Comparison of ENCODE assay signal across 12 cellular contexts in the genomic region with DNA sequence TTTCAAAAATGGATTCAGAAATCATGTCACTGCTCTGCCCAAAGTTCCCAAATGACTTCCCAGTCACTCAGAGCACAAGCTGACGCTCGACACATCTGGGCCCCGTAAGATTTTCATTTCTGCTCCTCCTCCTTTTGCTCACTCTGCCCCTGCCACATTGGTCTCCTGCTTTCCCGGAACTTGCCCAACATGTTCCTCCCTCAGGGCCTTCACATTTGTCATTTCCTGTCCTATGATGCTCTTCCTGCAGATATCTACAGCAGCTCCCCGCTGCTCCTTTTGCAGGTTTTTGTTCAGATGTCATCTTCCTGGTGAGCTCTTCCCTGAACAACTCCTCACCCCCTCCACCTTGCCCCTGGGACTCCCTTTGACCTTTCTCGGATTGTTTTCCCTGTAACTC. TPM values are rescaled to one million over a fixed set of nuclear protein-coding genes. Genes with fewer than 3 reads are reported as not detected.
DNase-seq lines count a peak whose midpoint lies in the region; ATAC-seq, FAIRE-seq and TF ChIP-seq lines count a peak whose summit lies in the region.
"Had no signal": no experiment of that assay in that cellular context is flagged by ENCODE, and none has a peak within 500 bp of the region (broad histone marks: within the 10 kb centered on the region; RNA-seq: fewer than 3 reads in every experiment).

No MANE protein-coding gene starts in this region.

- TF ChIP-seq EP300 in HepG2 (IDR thresholded peaks at IDR 0.05; ENCODE audit: low read depth in 2 of 2, low read length in 2 of 2) (no peak), HepG2 (CRISPR knock-in tag; IDR thresholded peaks at IDR 0.05; ENCODE audit: borderline replicate concordance) (no peak), suprapubic skin (IDR thresholded peaks at IDR 0.05) (no peak)

- TF ChIP-seq POLR2A in HepG2 (IDR thresholded peaks at IDR 0.05; ENCODE audit: insufficient read depth in 1 of 2, low read depth in 2 of 2, low read length in 2 of 2) = no peak
- TF ChIP-seq POLR2A in suprapubic skin (IDR thresholded peaks at IDR 0.05) = no peak

- FAIRE-seq in HepG2 (lab: Jason Lieb, UNC) = no peak
- no peak for FAIRE-seq in bronchial epithelial cell (lab: Jason Lieb, UNC)
- FAIRE-seq: G401.6 had no signal

- H2AFZ ChIP-seq in HepG2 (ENCODE audit: low read length) = no peak overlapping the region

- H3K4me3 ChIP-seq in liver (ENCODE audit: low read depth in 1 of 3, low read length in 3 of 3) (no peak overlapping the region), HepG2 (replicated peaks in 1 of 3; ENCODE audit: insufficient read depth in 1 of 3, low read depth in 2 of 3, low read length in 3 of 3) (no peak overlapping the region), bronchial epithelial cell (ENCODE audit: low read depth, low read length) (no peak overlapping the region), lung (no peak overlapping the region), suprapubic skin (no peak overlapping the region)
- H3K4me3 ChIP-seq: esophagus muscularis mucosa had no signal

- no peaks in the 10 kb centered on the region for H3K9me3 Mint-ChIP-seq in chondrocyte (ENCODE audit: low read depth)
- H3K9me3 Mint-ChIP-seq in activated naive CD4-positive, alpha-beta T cell treated with anti-CD3 and anti-CD28 coated beads, Interleukin-2, amount 10 ng/mL, durations not matched to agents 7 days and 5 days = peaks cover 2% of the 10 kb centered on the region

- H3K9ac ChIP-seq in liver (ENCODE audit: low read depth in 1 of 2, low read length in 2 of 2) (no peak overlapping the region), HepG2 (ENCODE audit: insufficient read depth, low read depth, low read length) (no peak overlapping the region)

- no peaks in the 10 kb centered on the region for H3K4me1 ChIP-seq in liver (ENCODE audit: control insufficient read depth in 4 of 4, insufficient read depth in 4 of 4, low read length in 3 of 4)
- no peaks in the 10 kb centered on the region for H3K4me1 ChIP-seq in HepG2 (ENCODE audit: insufficient read depth, low read length)
- no peaks in the 10 kb centered on the region for H3K4me1 ChIP-seq in lung (ENCODE audit: control insufficient read depth in 2 of 2, insufficient read depth in 2 of 2, low read length in 2 of 2)
- no peaks in the 10 kb centered on the region for H3K4me1 ChIP-seq in suprapubic skin
- H3K4me1 ChIP-seq: esophagus muscularis mucosa had no signal

- H3K4me2 ChIP-seq in HepG2 (ENCODE audit: low read depth, low read length) = no peak overlapping the region

- no peaks in the 10 kb centered on the region for H3K36me3 Mint-ChIP-seq in chondrocyte (ENCODE audit: low read depth)
- H3K36me3 Mint-ChIP-seq in activated naive CD4-positive, alpha-beta T cell treated with anti-CD3 and anti-CD28 coated beads, Interleukin-2, amount 10 ng/mL, durations not matched to agents 7 days and 5 days = no peaks in the 10 kb centered on the region

- in situ Hi-C loops in HepG2 (cut with HindIII; ENCODE audit: extremely low pct_ligation_motif_present, low pct_unique_long_range_greater_than_20kb) = no loop called here

- no peak overlapping the region for H3K27ac Mint-ChIP-seq in chondrocyte (ENCODE audit: unreplicated experiment)
- H3K27ac Mint-ChIP-seq in activated naive CD4-positive, alpha-beta T cell treated with anti-CD3 and anti-CD28 coated beads, Interleukin-2, amount 10 ng/mL, durations not matched to agents 7 days and 5 days = no peak overlapping the region

- no peak overlapping the region for H3K4me3 Mint-ChIP-seq in chondrocyte (ENCODE audit: unreplicated experiment)
- no peak overlapping the region for H3K4me3 Mint-ChIP-seq in activated naive CD4-positive, alpha-beta T cell treated with anti-CD3 and anti-CD28 coated beads, Interleukin-2, amount 10 ng/mL, durations not matched to agents 7 days and 5 days

- no peaks in the 10 kb centered on the region for H3K27me3 Mint-ChIP-seq in chondrocyte (ENCODE audit: low read depth)
- no peaks in the 10 kb centered on the region for H3K27me3 Mint-ChIP-seq in activated naive CD4-positive, alpha-beta T cell treated with anti-CD3 and anti-CD28 coated beads, Interleukin-2, amount 10 ng/mL, durations not matched to agents 7 days and 5 days

- no peak for TF ChIP-seq CTCF in liver (IDR thresholded peaks at IDR 0.05; ENCODE audit: low read depth, low read length, missing input control)
- TF ChIP-seq CTCF in HepG2 (CRISPR knock-in tag; IDR thresholded peaks at IDR 0.05) = no peak
- no peak for TF ChIP-seq CTCF in bronchial epithelial cell (IDR thresholded peaks at IDR 0.05; ENCODE audit: insufficient read depth, low read length, severe bottlenecking)
- TF ChIP-seq CTCF in lung (IDR thresholded peaks at IDR 0.05; ENCODE audit: control extremely low read depth, extremely low read depth) = no peak
- no peak for TF ChIP-seq CTCF in chondrocyte (IDR thresholded peaks at IDR 0.05)
- TF ChIP-seq CTCF in suprapubic skin (IDR thresholded peaks at IDR 0.05) = no peak

- BruUV-seq in HepG2 (replicated peaks; lab: Mats Ljungman, UMichigan) = no TSS peak

- H3K79me2 ChIP-seq in HepG2 (ENCODE audit: insufficient read depth, low read length) = no peaks in the 10 kb centered on the region

- no peaks in the 10 kb centered on the region for H4K20me1 ChIP-seq in HepG2 (ENCODE audit: insufficient read depth, low read length)

- ATAC-seq in HepG2 = no peak
- ATAC-seq in lung (ENCODE audit: insufficient read depth, low FRiP score) = peak; percentile 41
- ATAC-seq in GM18909 (IDR thresholded peaks at IDR 0.05; ENCODE audit: poor library complexity, unreplicated experiment) = no peak

- CTCF ChIA-PET in HepG2 (lab: Yijun Ruan, JAX; ENCODE audit: low intra/inter-chr PET ratio, low total read pairs) = no interaction called here
- CTCF ChIA-PET in activated naive CD4-positive, alpha-beta T cell treated with anti-CD3 and anti-CD28 coated beads, Interleukin-2, amount 10 ng/mL, durations not matched to agents 7 days and 5 days (lab: Charles Lee) = interaction anchor here (1.8 kb wide), 1 partner anchor 184 kb away, joined by 4 read pairs; no protein-coding TSS in a partner anchor

- H3K9me3 ChIP-seq in liver (ENCODE audit: control insufficient read depth in 4 of 4, low read length in 3 of 4) = no peaks in the 10 kb centered on the region
- H3K9me3 ChIP-seq in HepG2 (ENCODE audit: low read length) = no peaks in the 10 kb centered on the region
- no peaks in the 10 kb centered on the region for H3K9me3 ChIP-seq in lung (ENCODE audit: control insufficient read depth in 2 of 2, insufficient read depth in 1 of 2, low read length in 1 of 2)
- H3K9me3 ChIP-seq in suprapubic skin = no peaks in the 10 kb centered on the region
- H3K9me3 ChIP-seq: esophagus muscularis mucosa had no signal

- H3K4me1 Mint-ChIP-seq in chondrocyte (ENCODE audit: low read depth) = peaks cover 21% of the 10 kb centered on the region
- H3K4me1 Mint-ChIP-seq in activated naive CD4-positive, alpha-beta T cell treated with anti-CD3 and anti-CD28 coated beads, Interleukin-2, amount 10 ng/mL, durations not matched to agents 7 days and 5 days = peaks cover 15% of the 10 kb centered on the region

- H3K27ac ChIP-seq in liver (ENCODE audit: low read depth in 1 of 2, low read length in 2 of 2) (peak overlapping the region in 1 of 2 donors; percentile 81), HepG2 (ENCODE audit: extremely low read length, insufficient read depth, low read length) (no peak overlapping the region), lung (ENCODE audit: low read depth in 1 of 2, low read length in 1 of 2) (peak overlapping the region in 1 of 2 donors; percentile 2), suprapubic skin (no peak overlapping the region)

- DNase-seq in HepG2 (ENCODE audit: low spot score) (no peak), bronchial epithelial cell (ENCODE audit: low read depth) (peak; percentile 72), lung (ENCODE audit: low spot score) (peak; percentile 53), chondrocyte (ENCODE audit: low spot score) (no peak), suprapubic skin (ENCODE audit: low spot score in 2 of 2) (no peak)
- no peak for DNase-seq in activated naive CD4-positive, alpha-beta T cell treated with anti-CD3 and anti-CD28 coated beads, Interleukin-2, amount 10 ng/mL, durations not matched to agents 7 days and 5 days
- DNase-seq: kidney glomerular epithelial cell, retina had no signal

- H3K36me3 ChIP-seq in liver (ENCODE audit: control insufficient read depth in 4 of 4, insufficient read depth in 3 of 4, low read depth in 1 of 4, low read length in 3 of 4) (no peaks in the 10 kb centered on the region), HepG2 (replicated peaks in 1 of 2; ENCODE audit: control insufficient read depth in 1 of 2, insufficient read depth in 2 of 2, low read length in 2 of 2) (no peaks in the 10 kb centered on the region), bronchial epithelial cell (ENCODE audit: control insufficient read depth, insufficient read depth, low read length) (no peaks in the 10 kb centered on the region), lung (ENCODE audit: control insufficient read depth in 2 of 2, insufficient read depth in 2 of 2, low read length in 2 of 2) (no peaks in the 10 kb centered on the region), suprapubic skin (no peaks in the 10 kb centered on the region)
- H3K36me3 ChIP-seq: esophagus muscularis mucosa had no signal

- H3K27me3 ChIP-seq in liver (ENCODE audit: control insufficient read depth in 4 of 4, insufficient read depth in 4 of 4, low read length in 3 of 4) (no peaks in the 10 kb centered on the region), HepG2 (ENCODE audit: control insufficient read depth in 1 of 2, insufficient read depth in 2 of 2, low read length in 2 of 2) (no peaks in the 10 kb centered on the region), bronchial epithelial cell (ENCODE audit: control insufficient read depth, insufficient read depth, low read length) (no peaks in the 10 kb centered on the region), lung (ENCODE audit: control insufficient read depth, insufficient read depth) (no peaks in the 10 kb centered on the region), suprapubic skin (no peaks in the 10 kb centered on the region)
- H3K27me3 ChIP-seq: esophagus muscularis mucosa had no signal

- TF ChIP-seq RAD21 in liver (IDR thresholded peaks at IDR 0.05) (no peak), HepG2 (CRISPR knock-in tag; IDR thresholded peaks at IDR 0.05) (no peak)

- POLR2A ChIA-PET in HepG2 (lab: Yijun Ruan, JAX) = no interaction called here

- WGBS in liver = 75% methylated on average over 6 of the region's 6 CpGs
- 48% methylated on average over 6 of the region's 6 CpGs for WGBS in HepG2 (ENCODE audit: low lambda C conversion rate)
- 41 to 72% methylated on average over 6 of the region's 6 CpGs for WGBS in lung, 2 donors
- 78% methylated on average over 6 of the region's 6 CpGs for WGBS in suprapubic skin

- intact Hi-C loops in HepG2 (cut with micrococcal nuclease; ENCODE audit: unreplicated experiment) = no loop called here

RNA-seq across cellular contexts. Expression of a gene that starts 58.5 kb away (rescaled TPM):
- total RNA-seq in liver = 10 to 100 TPM; 33.2 to 83.4 TPM
- polyA plus RNA-seq in liver = 10 to 100 TPM; 14.2 to 34.8 TPM
- 41.6 and 51.7 TPM in 2 replicates for total RNA-seq in HepG2 (2016; rRNA removed; fragmentation: Illumina TruSeq; extraction: Trizol)
- 9.0 and 9.3 TPM in 2 replicates for total RNA-seq in HepG2 (2016; cell fraction: cytosol; rRNA removed; fragmentation: Illumina TruSeq; extraction: Trizol; ENCODE audit: low read depth)
- 41.9 and 52.5 TPM in 2 replicates for total RNA-seq in HepG2 (2016; cell fraction: insoluble cytoplasmic fraction; rRNA removed; fragmentation: Illumina TruSeq; extraction: Trizol)
- 19.8 and 21.2 TPM in 2 replicates for total RNA-seq in HepG2 (2016; cell fraction: membrane; rRNA removed; fragmentation: Illumina TruSeq; extraction: Trizol)
- total RNA-seq in HepG2 (2016; cell fraction: nucleus; rRNA removed; fragmentation: Illumina TruSeq; extraction: Trizol) = 119 and 126 TPM in 2 replicates
- 38.2 and 49.1 TPM in 2 replicates for polyA plus RNA-seq in HepG2 (2011; rRNA removed)
- polyA plus RNA-seq in HepG2 (2011; cell fraction: cytosol; rRNA removed) = 11.5 and 17.3 TPM in 2 replicates
- 83.0 and 93.5 TPM in 2 replicates for polyA plus RNA-seq in HepG2 (2011; cell fraction: nucleus; rRNA removed)
- polyA plus RNA-seq in HepG2 (2012) = 40.9 and 57.2 TPM in 2 replicates
- 2.8 and 3.5 TPM in 2 replicates for polyA plus RNA-seq in HepG2 (2016; cell fraction: cytosol; fragmentation: Illumina TruSeq; extraction: Trizol; ENCODE audit: low read depth)
- polyA plus RNA-seq in HepG2 (2016; cell fraction: insoluble cytoplasmic fraction; fragmentation: Illumina TruSeq; extraction: Trizol; ENCODE audit: low read depth) = 38.7 and 40.0 TPM in 2 replicates
- 9.3 and 11.3 TPM in 2 replicates for polyA plus RNA-seq in HepG2 (2016; cell fraction: membrane; fragmentation: Illumina TruSeq; extraction: Trizol; ENCODE audit: low read depth)
- polyA plus RNA-seq in HepG2 (2016; cell fraction: nucleus; fragmentation: Illumina TruSeq; extraction: Trizol; ENCODE audit: insufficient read depth, low read depth) = 65.5 and 70.1 TPM in 2 replicates
- 35.4 and 52.1 TPM in 2 replicates for polyA minus RNA-seq in HepG2 (2011; rRNA and poly(A)+ RNA removed; ENCODE audit: low replicate concordance)
- 15.7 and 16.1 TPM in 2 replicates for polyA minus RNA-seq in HepG2 (2011; cell fraction: cytosol; rRNA and poly(A)+ RNA removed)
- 378 and 394 TPM in 2 replicates for polyA minus RNA-seq in HepG2 (2011; cell fraction: nucleus; rRNA and poly(A)+ RNA removed)
- 34.8 and 72.7 TPM in 2 replicates for total RNA-seq in bronchial epithelial cell
- total RNA-seq in lung = 100 to 1,000 TPM; 102 to 218 TPM
- 100 to 1,000 TPM in 1 of 2 donors, 10 to 100 TPM in 1; 39.3 to 127 TPM for polyA plus RNA-seq in lung
- 121 to 314 TPM (median 123 TPM) in 3 replicates for total RNA-seq in chondrocyte
- total RNA-seq in suprapubic skin = 100 to 1,000 TPM; 116 to 189 (median 145) TPM

Comparison
In these comparisons a context has a peak if more than half of its experiments do, and no peak if none do; other contexts are left out.
1. DNase-seq: peak in bronchial epithelial cell (single experiment) and lung (single experiment); none in HepG2 (single experiment), chondrocyte (single experiment), activated naive CD4-positive, alpha-beta T cell treated with anti-CD3 and anti-CD28 coated beads, Interleukin-2, amount 10 ng/mL, durations not matched to agents 7 days and 5 days (single experiment) and suprapubic skin (0 of 2).